In genomic region chr10:44426247-44427034, GRCh38 we compare ENCODE assay signal across 17 cellular contexts. TPM values are rescaled to one million over a fixed set of nuclear protein-coding genes. Genes with fewer than 3 reads are reported as not detected.
"Had no signal": no experiment of that assay in that cellular context is flagged by ENCODE, and none has a peak within 500 bp of the region (broad histone marks: within the 10 kb centered on the region; RNA-seq: fewer than 3 reads in every experiment).

No MANE protein-coding gene starts in this region.

- H3K4me1 ChIP-seq: colonic mucosa, heart left ventricle, suprapubic skin, thyroid gland, uterus had no signal

- FAIRE-seq: frontal cortex, islet of Langerhans, small intestine had no signal

- H3K9me3 ChIP-seq: colonic mucosa, neutrophil, thyroid gland, uterus had no signal

- H3K36me3 ChIP-seq: colonic mucosa, heart left ventricle, neutrophil, suprapubic skin, thyroid gland, uterus had no signal

- H3K4me3 ChIP-seq: colonic mucosa, heart left ventricle, suprapubic skin, thyroid gland, uterus had no signal

- H3K27me3 ChIP-seq: colonic mucosa, heart left ventricle, neutrophil, suprapubic skin, thyroid gland, uterus had no signal

- DNase-seq: colonic mucosa; effector CD8-positive, alpha-beta T cell; heart left ventricle; hypothalamus; mammary epithelial cell; midbrain; nephron progenitor cell; small intestine; stimulated activated CD4-positive, alpha-beta T cell treated with anti-CD3 and anti-CD28 coated beads, Interleukin-12 subunit alpha, Interleukin-12 subunit beta, amount 100 ng/mL, for 4 hours; stimulated activated naive CD4-positive, alpha-beta T cell treated with Interleukin-2 at 50 U/mL for 16 hours; thyroid gland; uterus had no signal

- H3K27ac ChIP-seq: colonic mucosa, heart left ventricle, neutrophil, suprapubic skin, thyroid gland, uterus had no signal

- ATAC-seq: left lobe of liver had no signal

RNA-seq across cellular contexts. Expression of gene CXCL12, which starts 41.5 kb away (rescaled TPM):
- polyA plus RNA-seq: mammary epithelial cell had no signal
